Comparison of ENCODE assay signal across 15 cellular contexts in the genomic region with DNA sequence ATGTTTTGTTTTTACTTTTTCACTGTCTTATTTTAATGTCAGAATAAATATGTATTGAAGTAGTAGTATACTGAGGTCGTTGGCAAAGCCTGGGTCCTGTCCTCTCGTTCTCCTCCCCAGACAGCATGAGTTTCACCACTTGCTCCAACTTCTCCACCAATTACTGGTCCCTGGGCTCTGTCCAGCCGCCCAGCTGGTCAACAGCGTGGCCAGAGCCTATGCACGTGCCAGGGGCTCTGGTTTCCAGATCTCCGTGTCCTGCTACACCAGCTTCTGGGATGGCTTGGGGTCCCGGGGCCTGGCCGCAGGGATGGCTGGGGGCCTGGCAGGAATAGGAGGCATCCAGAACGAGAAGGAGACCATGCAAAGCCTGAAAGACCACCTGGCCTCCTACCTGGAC. TPM values are rescaled to one million over a fixed set of nuclear protein-coding genes. Genes with fewer than 3 reads are reported as not detected.
DNase-seq lines count a peak whose midpoint lies in the region; ATAC-seq and TF ChIP-seq lines count a peak whose summit lies in the region.
"Had no signal": no experiment of that assay in that cellular context is flagged by ENCODE, and none has a peak within 500 bp of the region (broad histone marks: within the 10 kb centered on the region; RNA-seq: fewer than 3 reads in every experiment).

No MANE protein-coding gene starts in this region.

- H3K36me3 Mint-ChIP-seq in MCF 10A (ENCODE audit: insufficient read depth, unreplicated experiment), result peaks cover 52% of the 10 kb centered on the region
- H3K36me3 Mint-ChIP-seq: CD14-positive monocyte; CD8-positive, alpha-beta T cell had no signal

- H3K27me3 ChIP-seq in mammary epithelial cell (ENCODE audit: insufficient read depth, low read length), result no peaks in the 10 kb centered on the region
- no peaks in the 10 kb centered on the region for H3K27me3 ChIP-seq in aorta (ENCODE audit: control insufficient read depth in 1 of 2, insufficient read depth in 2 of 2, low read length in 1 of 2)

- TF ChIP-seq CTCF in MCF 10A (IDR thresholded peaks at IDR 0.05; ENCODE audit: unreplicated experiment) (no peak), mammary epithelial cell (conservative IDR thresholded peaks at IDR 0.05 in 1 of 2, IDR thresholded peaks at IDR 0.05 in 1 of 2; ENCODE audit: extremely low read depth in 1 of 2, insufficient read depth in 1 of 2, low read depth in 1 of 2, low read length in 2 of 2) (no peak), RWPE1 (conservative IDR thresholded peaks at IDR 0.05; ENCODE audit: low read depth) (no peak)

- H3K27ac ChIP-seq in mammary epithelial cell (ENCODE audit: insufficient read depth, low read depth, low read length) (no peak overlapping the region), RWPE1 (peak overlapping the region; percentile 10; the same call in 1 of the 2 replicates), aorta (ENCODE audit: low read depth in 1 of 2, low read length in 2 of 2) (no peak overlapping the region)
- H3K27ac ChIP-seq: 22Rv1, HL-60 had no signal

- H4K20me1 ChIP-seq in mammary epithelial cell (ENCODE audit: insufficient read depth, low read length), result peaks cover 4% of the 10 kb centered on the region

- DNase-seq in MCF 10A (ENCODE audit: unreplicated experiment) (no peak), mammary epithelial cell (no peak), RWPE1 (ENCODE audit: low spot score) (no peak), left kidney (ENCODE audit: low read depth, low spot score) (peak; percentile 41), aorta (no peak), nucleus accumbens (lab: John Stamatoyannopoulos, UW) (no peak)
- DNase-seq: CD8-positive, alpha-beta T cell; COR-L47; DMS53; GF-D8; HCEC 1CT had no signal

- 91% methylated on average over 7 of the region's 9 CpGs for WGBS in mammary epithelial cell (ENCODE audit: low coverage, missing lambda C conversion rate)
- WGBS in aorta, 2 donors, result 63 to 68% methylated on average over 9 of the region's 9 CpGs

- H3K36me3 ChIP-seq in mammary epithelial cell (ENCODE audit: insufficient read depth, low read length) (peaks cover 15% of the 10 kb centered on the region), aorta (ENCODE audit: control insufficient read depth in 1 of 2, insufficient read depth in 2 of 2, low read length in 1 of 2) (no peaks in the 10 kb centered on the region)

- no peaks in the 10 kb centered on the region for H3K9me3 Mint-ChIP-seq in MCF 10A (ENCODE audit: unreplicated experiment)

- POLR2A ChIA-PET in MCF 10A (lab: Yijun Ruan, JAX) (interaction anchor here (0.6 to 12.3 kb wide), 3 partner anchors 16 to 72 kb away, joined by 3 to 223 read pairs (median 6); partner anchors contain the start of gene PTPN14), RWPE1 (lab: Yijun Ruan, JAX; ENCODE audit: low non-redundant PET) (no interaction called here)

- in situ Hi-C loops in mammary epithelial cell (cut with MboI; ENCODE audit: low sequenced_read_pairs in 2 of 2), result no loop called here

- CTCF ChIA-PET in MCF 10A (lab: Yijun Ruan, JAX), result interaction anchor here (0.6 to 1.5 kb wide), 2 partner anchors 52 to 53 kb away, joined by 3 read pairs; no protein-coding TSS in a partner anchor
- CTCF ChIA-PET in mammary epithelial cell (lab: Charles Lee; ENCODE audit: low non-redundant PET), result no interaction called here
- CTCF ChIA-PET in RWPE1 (lab: Yijun Ruan, JAX), result no interaction called here

- no TSS peak for BruUV-seq in MCF 10A (replicated peaks; lab: Mats Ljungman, UMichigan)
- BruUV-seq in mammary epithelial cell (replicated peaks; lab: Mats Ljungman, UMichigan), result no TSS peak

- H3K4me3 Mint-ChIP-seq in MCF 10A (ENCODE audit: unreplicated experiment), result no peak overlapping the region
- H3K4me3 Mint-ChIP-seq: CD14-positive monocyte; CD8-positive, alpha-beta T cell had no signal

- dilution Hi-C loops in mammary epithelial cell (cut with HindIII; ENCODE audit: low sequenced_read_pairs), result no loop called here

- H3K4me1 ChIP-seq in mammary epithelial cell (ENCODE audit: insufficient read depth, low read length), result peaks cover 6% of the 10 kb centered on the region
- H3K4me1 ChIP-seq in aorta (ENCODE audit: control insufficient read depth in 1 of 2, insufficient read depth in 2 of 2, low read length in 2 of 2), result peaks cover 0 to 6% of the 10 kb centered on the region in 2 donors

- no peak overlapping the region for H3K9ac ChIP-seq in mammary epithelial cell (ENCODE audit: insufficient read depth, low read length)

- H2AFZ ChIP-seq in mammary epithelial cell (ENCODE audit: low read depth, low read length), result no peak overlapping the region

- no peaks in the 10 kb centered on the region for H3K9me3 ChIP-seq in mammary epithelial cell (replicated peaks; ENCODE audit: insufficient read depth, low read length)
- no peaks in the 10 kb centered on the region for H3K9me3 ChIP-seq in aorta (ENCODE audit: control insufficient read depth, low read length)

- H3K27ac Mint-ChIP-seq in MCF 10A (ENCODE audit: low read depth, unreplicated experiment), result peak overlapping the region; percentile 63
- H3K27ac Mint-ChIP-seq: CD8-positive, alpha-beta T cell had no signal

- peak; percentile 52 for ATAC-seq in aorta (ENCODE audit: low FRiP score)
- no peak for ATAC-seq in GM19452 (IDR thresholded peaks at IDR 0.05; ENCODE audit: unreplicated experiment)
- ATAC-seq: CD8-positive, alpha-beta T cell had no signal

- H3K4me1 Mint-ChIP-seq in MCF 10A (ENCODE audit: insufficient read depth, unreplicated experiment), result peaks cover 15% of the 10 kb centered on the region
- H3K4me1 Mint-ChIP-seq: CD14-positive monocyte had no signal

- peaks cover 93% of the 10 kb centered on the region for H3K79me2 ChIP-seq in mammary epithelial cell (ENCODE audit: insufficient read depth, low read length)

- no peaks in the 10 kb centered on the region for H3K27me3 Mint-ChIP-seq in MCF 10A (ENCODE audit: insufficient read depth, unreplicated experiment)

- no peak overlapping the region for H3K4me2 ChIP-seq in mammary epithelial cell (ENCODE audit: insufficient read depth, low read depth, low read length)

- H3K4me3 ChIP-seq in mammary epithelial cell (replicated peaks in 1 of 3; ENCODE audit: insufficient read depth in 1 of 3, low read depth in 2 of 3, low read length in 3 of 3), result no peak overlapping the region
- H3K4me3 ChIP-seq in aorta (ENCODE audit: low read length in 2 of 2), result no peak overlapping the region

- intact Hi-C loops in MCF 10A (cut with micrococcal nuclease) (no loop called here), mammary epithelial cell (cut with micrococcal nuclease) (no loop called here), aorta (cut with DNase I) (no loop called here)

RNA-seq across cellular contexts. Expression of gene PTPN14, which starts 19.3 kb away (rescaled TPM):
- 240 and 243 TPM in 2 replicates for total RNA-seq in MCF 10A (2022)
- 100 to 1,000 TPM; 152 to 157 TPM for total RNA-seq in mammary epithelial cell
- 52.9 TPM for polyA plus RNA-seq in mammary epithelial cell
- 116 TPM for polyA minus RNA-seq in mammary epithelial cell
- total RNA-seq in aorta, result 10 to 100 TPM; 48.3 to 50.5 TPM
- 1 to 10 TPM; 7.3 to 8.0 TPM for polyA plus RNA-seq in aorta
- total RNA-seq: CD8-positive, alpha-beta T cell had no signal
